Comparison of ENCODE assay signal across 9 cellular contexts in the genomic region with DNA sequence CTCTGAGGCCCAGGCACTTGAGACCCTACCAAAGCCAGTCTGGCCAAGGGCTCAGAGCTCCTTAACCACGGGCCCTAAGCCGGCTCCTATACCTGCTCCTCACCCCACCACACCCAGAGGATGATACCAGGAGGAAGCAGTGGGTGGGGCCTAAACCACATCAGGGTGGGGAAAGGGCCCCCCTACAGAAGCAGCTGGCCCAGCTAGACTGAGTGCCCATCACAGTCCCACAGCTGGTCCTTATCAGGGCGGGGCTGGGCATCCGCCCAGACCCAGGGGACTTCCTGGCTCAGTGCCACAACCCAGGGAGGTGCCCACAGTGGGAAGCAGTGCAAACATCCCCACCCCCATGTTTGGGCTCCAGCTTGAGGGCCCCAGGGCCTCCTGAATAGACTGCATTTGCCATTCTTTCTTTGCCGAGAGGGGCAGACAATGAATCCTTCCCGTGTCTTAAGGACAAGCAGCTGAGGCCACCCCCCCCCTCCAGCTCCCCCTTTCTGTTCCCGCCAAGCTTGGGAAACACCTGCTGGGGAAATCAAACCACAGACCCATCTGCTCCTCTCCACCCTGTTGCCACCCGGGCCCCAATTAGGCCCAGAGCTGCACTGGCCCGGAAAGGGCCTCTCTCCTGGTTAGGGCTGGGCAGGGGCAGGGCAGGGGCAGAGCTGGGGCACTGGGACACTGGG. TPM values are rescaled to one million over a fixed set of nuclear protein-coding genes. Genes with fewer than 3 reads are reported as not detected.
DNase-seq lines count a peak whose midpoint lies in the region; ATAC-seq lines count a peak whose summit lies in the region.
"Had no signal": no experiment of that assay in that cellular context is flagged by ENCODE, and none has a peak within 500 bp of the region (broad histone marks: within the 10 kb centered on the region; RNA-seq: fewer than 3 reads in every experiment).

No MANE protein-coding gene starts in this region.

- peak; percentile 45 for DNase-seq in activated naive CD4-positive, alpha-beta T cell treated with anti-CD3 and anti-CD28 coated beads for 36 hours
- DNase-seq in activated naive CD4-positive, alpha-beta T cell treated with anti-CD3 and anti-CD28 coated beads, Interleukin-2, amount 50 U/mL, for 72 hours (ENCODE audit: low spot score in 2 of 2): no peak
- DNase-seq in NCI-H345 (lab: John Stamatoyannopoulos, UW): peak; percentile 96
- peak; percentile 43 for DNase-seq in activated effector memory CD4-positive, alpha-beta T cell treated with Interleukin-2 at 50 U/mL for 16 hours
- peak; percentile 39 for DNase-seq in stimulated activated naive CD8-positive, alpha-beta T cell treated with anti-CD3 and anti-CD28 coated beads, Interleukin-15, Interleukin-2, amounts not matched to agents 100 U/mL and 50 U/mL, for 24 hours
- DNase-seq in putamen (ENCODE audit: low spot score): no peak
- no peak for DNase-seq in activated CD8-positive, alpha-beta memory T cell treated with anti-CD3 and anti-CD28 coated beads, Interleukin-2, amount 50 U/mL, for 48 hours
- DNase-seq: EL had no signal

- peaks cover 53% of the 10 kb centered on the region for H3K4me1 Mint-ChIP-seq in activated naive CD4-positive, alpha-beta T cell treated with anti-CD3 and anti-CD28 coated beads for 36 hours (ENCODE audit: low read depth)

- no peaks in the 10 kb centered on the region for H3K27me3 Mint-ChIP-seq in activated naive CD4-positive, alpha-beta T cell treated with anti-CD3 and anti-CD28 coated beads for 36 hours (ENCODE audit: low read depth)

- H3K36me3 Mint-ChIP-seq in activated naive CD4-positive, alpha-beta T cell treated with anti-CD3 and anti-CD28 coated beads for 36 hours (ENCODE audit: low read depth): peaks cover 57% of the 10 kb centered on the region
- peaks cover 22 to 27% of the 10 kb centered on the region in 2 donors for H3K36me3 Mint-ChIP-seq in activated naive CD4-positive, alpha-beta T cell treated with anti-CD3 and anti-CD28 coated beads, Interleukin-2, amount 50 U/mL, for 72 hours

- H3K27ac Mint-ChIP-seq in activated naive CD4-positive, alpha-beta T cell treated with anti-CD3 and anti-CD28 coated beads for 36 hours: no peak overlapping the region
- no peak overlapping the region for H3K27ac Mint-ChIP-seq in activated naive CD4-positive, alpha-beta T cell treated with anti-CD3 and anti-CD28 coated beads, Interleukin-2, amount 50 U/mL, for 72 hours

- ATAC-seq in activated naive CD4-positive, alpha-beta T cell treated with anti-CD3 and anti-CD28 coated beads, Interleukin-2, amount 50 U/mL, for 72 hours: no peak
- ATAC-seq in stimulated activated naive CD8-positive, alpha-beta T cell treated with anti-CD3 and anti-CD28 coated beads, Interleukin-15, Interleukin-2, amounts not matched to agents 100 U/mL and 50 U/mL, for 24 hours: no peak
- no peak for ATAC-seq in GM18870 (IDR thresholded peaks at IDR 0.05; ENCODE audit: unreplicated experiment)

- CTCF ChIA-PET in activated naive CD4-positive, alpha-beta T cell treated with anti-CD3 and anti-CD28 coated beads for 36 hours (lab: Charles Lee): interaction anchor here (0.5 to 11.9 kb wide), 8 partner anchors 10 to 776 kb away, joined by 3 to 143 read pairs (median 4); no protein-coding TSS in a partner anchor

- intact Hi-C loops in activated naive CD4-positive, alpha-beta T cell treated with anti-CD3 and anti-CD28 coated beads for 36 hours (cut with micrococcal nuclease): no loop called here

- peak overlapping the region; percentile 51 for H3K4me3 Mint-ChIP-seq in activated naive CD4-positive, alpha-beta T cell treated with anti-CD3 and anti-CD28 coated beads for 36 hours

- no peaks in the 10 kb centered on the region for H3K9me3 Mint-ChIP-seq in activated naive CD4-positive, alpha-beta T cell treated with anti-CD3 and anti-CD28 coated beads for 36 hours
- no peaks in the 10 kb centered on the region for H3K9me3 Mint-ChIP-seq in activated naive CD4-positive, alpha-beta T cell treated with anti-CD3 and anti-CD28 coated beads, Interleukin-2, amount 50 U/mL, for 72 hours

RNA-seq across cellular contexts. Expression of a gene that starts 6.2 kb away (rescaled TPM):
- total RNA-seq in activated naive CD4-positive, alpha-beta T cell treated with anti-CD3 and anti-CD28 coated beads for 36 hours: 10 to 100 TPM; 31.3 to 33.8 TPM
- 10 to 100 TPM; 19.3 to 23.2 TPM for total RNA-seq in activated naive CD4-positive, alpha-beta T cell treated with anti-CD3 and anti-CD28 coated beads, Interleukin-2, amount 50 U/mL, for 72 hours

RNA-seq across cellular contexts. Expression of a gene that starts 34.4 kb away (rescaled TPM):
- total RNA-seq in activated naive CD4-positive, alpha-beta T cell treated with anti-CD3 and anti-CD28 coated beads for 36 hours: 10 to 100 TPM; 69.5 to 74.6 TPM
- total RNA-seq in activated naive CD4-positive, alpha-beta T cell treated with anti-CD3 and anti-CD28 coated beads, Interleukin-2, amount 50 U/mL, for 72 hours: 100 to 1,000 TPM in 1 of 2 donors, 10 to 100 TPM in 1; 31.5 to 290 TPM

RNA-seq across cellular contexts. Expression of a gene that starts 40.9 kb away (rescaled TPM):
- 1 to 10 TPM in 1 of 2 experiments, under 1 TPM in 1; 0.76 to 1.3 TPM for total RNA-seq in activated naive CD4-positive, alpha-beta T cell treated with anti-CD3 and anti-CD28 coated beads for 36 hours
- under 1 TPM; 0.95 to 0.98 TPM for total RNA-seq in activated naive CD4-positive, alpha-beta T cell treated with anti-CD3 and anti-CD28 coated beads, Interleukin-2, amount 50 U/mL, for 72 hours

Comparison
In these comparisons a context has a peak if more than half of its experiments do, and no peak if none do; other contexts are left out.
1. DNase-seq: peak in activated naive CD4-positive, alpha-beta T cell treated with anti-CD3 and anti-CD28 coated beads for 36 hours (single experiment), NCI-H345 (single experiment), activated effector memory CD4-positive, alpha-beta T cell treated with Interleukin-2 at 50 U/mL for 16 hours (single experiment) and stimulated activated naive CD8-positive, alpha-beta T cell treated with anti-CD3 and anti-CD28 coated beads, Interleukin-15, Interleukin-2, amounts not matched to agents 100 U/mL and 50 U/mL, for 24 hours (single experiment); none in activated naive CD4-positive, alpha-beta T cell treated with anti-CD3 and anti-CD28 coated beads, Interleukin-2, amount 50 U/mL, for 72 hours (0 of 2), putamen (single experiment) and activated CD8-positive, alpha-beta memory T cell treated with anti-CD3 and anti-CD28 coated beads, Interleukin-2, amount 50 U/mL, for 48 hours (single experiment).